8 cellular contexts compared by ENCODE assay signal in the genomic region with DNA sequence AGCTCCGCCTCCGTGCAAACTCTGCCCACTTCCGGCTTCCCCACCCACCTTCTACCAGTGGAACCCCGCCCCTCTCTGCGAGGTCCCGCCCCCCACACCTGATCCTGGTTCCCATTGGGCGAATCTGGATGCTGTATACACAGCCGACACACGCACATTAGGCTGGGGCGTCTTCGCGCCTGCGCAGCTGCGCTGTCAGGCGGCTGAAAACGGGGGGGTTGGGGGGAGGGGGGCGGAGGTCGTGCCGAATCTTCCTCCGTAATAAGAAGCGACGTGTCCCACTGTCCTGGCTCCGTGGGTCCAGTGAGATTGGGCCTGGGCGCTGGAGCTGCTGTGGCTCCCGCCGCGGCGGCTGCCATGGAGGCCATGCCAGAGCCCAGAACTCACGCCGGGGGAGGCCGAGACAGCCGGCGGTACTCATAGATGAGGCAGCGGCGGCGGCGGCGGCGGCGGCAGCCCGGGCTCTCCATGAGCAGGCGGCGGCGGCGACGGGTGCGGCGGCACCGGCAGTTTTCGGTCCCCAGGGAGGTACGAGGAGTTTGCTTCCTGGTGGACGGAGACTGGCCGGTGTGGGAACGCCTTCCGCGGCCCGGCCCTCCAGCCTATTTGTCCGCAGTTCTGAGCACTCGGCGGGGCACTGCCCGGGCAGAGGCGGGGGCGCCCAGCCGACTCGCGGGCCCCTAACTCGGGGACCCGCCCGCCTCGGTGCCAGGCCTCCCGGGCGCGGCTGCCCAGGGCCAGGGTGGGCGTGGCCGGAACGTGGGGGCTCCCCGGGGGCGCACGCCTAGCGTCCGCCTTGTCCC.
DNase-seq lines count a peak whose midpoint lies in the region; ATAC-seq and TF ChIP-seq lines count a peak whose summit lies in the region.

No MANE protein-coding gene starts in this region.

- H2AFZ ChIP-seq in SU-DHL-6 (ENCODE audit: low read depth, low read length, severe bottlenecking) = peak overlapping the region; percentile 83
- H2AFZ ChIP-seq in parathyroid adenoma = peak overlapping the region; percentile 98

- H3K4me3 ChIP-seq in GM12875 (ENCODE audit: low read depth, low read length) = peak overlapping the region; percentile 73
- H3K4me3 ChIP-seq in SU-DHL-6 (ENCODE audit: insufficient read depth, low read length, poor library complexity, severe bottlenecking) = peak overlapping the region; percentile 74
- peak overlapping the region; percentile 69 for H3K4me3 ChIP-seq in cardiac muscle cell
- peak overlapping the region; percentile 87 for H3K4me3 ChIP-seq in parathyroid adenoma (ENCODE audit: low read depth, low read length)
- peak overlapping the region; percentile 77 to 95 (median 85) for H3K4me3 ChIP-seq in tibial nerve

- H3K36me3 ChIP-seq in SU-DHL-6 (ENCODE audit: low read length) = no peaks in the 10 kb centered on the region
- H3K36me3 ChIP-seq in cardiac muscle cell = no peaks in the 10 kb centered on the region
- no peaks in the 10 kb centered on the region for H3K36me3 ChIP-seq in parathyroid adenoma (ENCODE audit: control insufficient read depth, insufficient read depth, low read length)
- peaks cover 0 to 11% (median 0%) of the 10 kb centered on the region in 3 donors for H3K36me3 ChIP-seq in tibial nerve

- 0 to 1% methylated on average over 22 to 59 of the region's 81 CpGs for WGBS in tibial nerve, 2 donors

- TF ChIP-seq CTCF in GM12875 (IDR thresholded peaks at IDR 0.05; ENCODE audit: borderline replicate concordance, insufficient read depth, low read depth, low read length) (no peak), SU-DHL-6 (IDR thresholded peaks at IDR 0.05; ENCODE audit: insufficient read depth, low read length, poor library complexity, severe bottlenecking) (no peak), cardiac muscle cell (IDR thresholded peaks at IDR 0.05; ENCODE audit: low read depth, low read length) (no peak), parathyroid adenoma (IDR thresholded peaks at IDR 0.05) (no peak), tibial nerve (IDR thresholded peaks at IDR 0.05) (peak in 1 of 5 experiments; percentile 12)

- peaks cover under 1% of the 10 kb centered on the region for H3K9me3 Mint-ChIP-seq in activated naive CD8-positive, alpha-beta T cell treated with anti-CD3 and anti-CD28 coated beads, Interleukin-2, amount 50 U/mL, for 24 hours

- no peaks in the 10 kb centered on the region for H4K20me1 ChIP-seq in SU-DHL-6 (ENCODE audit: low read depth, low read length)

- H3K36me3 Mint-ChIP-seq in activated naive CD8-positive, alpha-beta T cell treated with anti-CD3 and anti-CD28 coated beads, Interleukin-2, amount 50 U/mL, for 24 hours (ENCODE audit: low read depth) = no peaks in the 10 kb centered on the region

- H3K4me1 ChIP-seq in cardiac muscle cell (ENCODE audit: low read depth) (peaks cover 6% of the 10 kb centered on the region), parathyroid adenoma (no peaks in the 10 kb centered on the region), tibial nerve (peaks cover 0 to 34% (median 5%) of the 10 kb centered on the region in 4 donors)

- peaks cover 17% of the 10 kb centered on the region; the same call in 1 of the 2 replicates for H3F3A ChIP-seq in SU-DHL-6 (ENCODE audit: insufficient read depth)

- no peaks in the 10 kb centered on the region for H3K27me3 ChIP-seq in SU-DHL-6 (ENCODE audit: low read length)
- no peaks in the 10 kb centered on the region for H3K27me3 ChIP-seq in cardiac muscle cell
- H3K27me3 ChIP-seq in parathyroid adenoma (ENCODE audit: control insufficient read depth, insufficient read depth, low read length) = no peaks in the 10 kb centered on the region
- H3K27me3 ChIP-seq in tibial nerve = no peaks in the 10 kb centered on the region

- H3K27ac ChIP-seq in SU-DHL-6 (ENCODE audit: low read depth, low read length) = peak overlapping the region; percentile 69
- H3K27ac ChIP-seq in cardiac muscle cell = peak overlapping the region; percentile 95
- H3K27ac ChIP-seq in parathyroid adenoma = peak overlapping the region; percentile 96
- peak overlapping the region; percentile 98 to 100 (median 99) for H3K27ac ChIP-seq in tibial nerve

- H3K9me3 ChIP-seq in SU-DHL-6 (ENCODE audit: insufficient read depth, low read length) = no peaks in the 10 kb centered on the region
- H3K9me3 ChIP-seq in cardiac muscle cell (ENCODE audit: low read depth) = no peaks in the 10 kb centered on the region
- no peaks in the 10 kb centered on the region for H3K9me3 ChIP-seq in parathyroid adenoma (ENCODE audit: control insufficient read depth, low read length)
- H3K9me3 ChIP-seq in tibial nerve = no peaks in the 10 kb centered on the region

- DNase-seq in NCI-H1417 (lab: John Stamatoyannopoulos, UW) (peak; percentile 97 to 98 (median 97)), cardiac muscle cell (ENCODE audit: low read depth in 1 of 2, low spot score in 1 of 2) (peak; percentile 96 to 98), tibial nerve (ENCODE audit: low spot score in 2 of 2) (peak; percentile 99)
- DNase-seq in activated naive CD8-positive, alpha-beta T cell treated with anti-CD3 and anti-CD28 coated beads, Interleukin-2, amount 50 U/mL, for 24 hours = peak; percentile 97

- peaks cover 22% of the 10 kb centered on the region for H3K4me1 Mint-ChIP-seq in activated naive CD8-positive, alpha-beta T cell treated with anti-CD3 and anti-CD28 coated beads, Interleukin-2, amount 50 U/mL, for 24 hours

- peak overlapping the region; percentile 87 for H3K4me3 Mint-ChIP-seq in activated naive CD8-positive, alpha-beta T cell treated with anti-CD3 and anti-CD28 coated beads, Interleukin-2, amount 50 U/mL, for 24 hours

- no peaks in the 10 kb centered on the region for H3K27me3 Mint-ChIP-seq in activated naive CD8-positive, alpha-beta T cell treated with anti-CD3 and anti-CD28 coated beads, Interleukin-2, amount 50 U/mL, for 24 hours

- TF ChIP-seq POLR2A in tibial nerve (IDR thresholded peaks at IDR 0.05) = peak; percentile 54 to 80

- peak overlapping the region; percentile 79 for H3K4me2 ChIP-seq in SU-DHL-6 (ENCODE audit: low read depth, low read length, poor library complexity, severe bottlenecking)
- peak overlapping the region; percentile 75 for H3K4me2 ChIP-seq in parathyroid adenoma (ENCODE audit: low read length)

- TF ChIP-seq EP300 in tibial nerve (IDR thresholded peaks at IDR 0.05) = peak; percentile 31 to 84

- H3K9ac ChIP-seq in SU-DHL-6 (ENCODE audit: low read length) (peak overlapping the region; percentile 64), parathyroid adenoma (peak overlapping the region; percentile 93)

- H3K79me2 ChIP-seq in SU-DHL-6 (ENCODE audit: insufficient read depth, low read length) (no peaks in the 10 kb centered on the region), parathyroid adenoma (no peaks in the 10 kb centered on the region)

- H3K9me2 ChIP-seq in SU-DHL-6 (replicated peaks; ENCODE audit: insufficient read depth, low read length) = no peaks in the 10 kb centered on the region

- H3K27ac Mint-ChIP-seq in activated naive CD8-positive, alpha-beta T cell treated with anti-CD3 and anti-CD28 coated beads, Interleukin-2, amount 50 U/mL, for 24 hours = peak overlapping the region; percentile 86

- peak; percentile 95 for ATAC-seq in HG02763 (IDR thresholded peaks at IDR 0.05; ENCODE audit: unreplicated experiment)
- ATAC-seq in activated naive CD8-positive, alpha-beta T cell treated with anti-CD3 and anti-CD28 coated beads, Interleukin-2, amount 50 U/mL, for 24 hours = peak; percentile 96

Comparison
In these comparisons a context has a peak if more than half of its experiments do, and no peak if none do; other contexts are left out.
1. Peak in every context shown above with its lines: DNase-seq, ATAC-seq, H3K4me3 ChIP-seq and H3K27ac ChIP-seq.